1 cellular context compared by ENCODE assay signal in the genomic region with DNA sequence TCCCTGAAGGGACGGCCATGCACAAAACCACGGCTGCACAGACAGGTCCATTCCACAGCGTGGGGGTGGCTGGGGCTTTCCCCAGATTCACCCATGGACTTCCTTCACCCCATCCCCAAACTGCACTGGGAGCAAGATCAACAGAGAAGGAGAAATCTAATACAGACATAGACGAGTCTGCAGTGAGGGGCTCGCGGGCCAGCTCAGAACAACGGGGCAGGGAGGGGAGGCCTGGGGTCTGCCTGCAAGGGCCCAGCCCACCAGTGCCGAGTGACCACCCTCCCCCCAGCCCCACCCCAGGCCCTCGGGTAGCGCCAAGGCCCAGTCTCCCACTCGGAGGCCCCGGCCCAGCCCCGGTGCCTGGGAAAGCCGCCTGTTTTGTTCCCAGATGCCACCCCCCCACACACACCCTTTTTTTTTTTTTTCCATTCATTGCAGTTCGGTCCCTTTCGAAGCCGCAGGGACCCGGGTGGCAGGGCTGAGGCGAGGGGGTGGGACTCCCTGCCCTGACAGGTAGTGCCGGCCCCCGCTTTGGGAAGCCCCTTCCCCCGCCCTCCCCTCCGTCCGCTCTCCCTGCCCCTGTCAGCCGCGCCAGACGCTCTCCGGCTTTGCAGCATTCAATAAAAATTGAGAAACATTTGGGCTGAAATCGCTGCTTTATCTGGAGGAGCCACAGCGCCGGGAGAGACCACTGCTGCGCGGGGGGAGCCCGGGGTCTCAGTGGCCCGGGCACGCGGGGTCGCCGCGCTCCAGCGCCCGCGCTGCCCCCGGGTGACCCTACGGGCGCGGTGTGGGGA.
TF ChIP-seq lines count a peak whose summit lies in the region.

No MANE protein-coding gene starts in this region.

TF ChIP-seq in K562, 482 proteins besides CTCF, POLR2A, EP300 and RAD21 (continues in another document):
- TF ChIP-seq TAL1 (IDR thresholded peaks at IDR 0.05): no peak
- no peak for TF ChIP-seq ZNF224 (CRISPR knock-in tag; IDR thresholded peaks at IDR 0.05)
- no peak for TF ChIP-seq RCOR1 (IDR thresholded peaks at IDR 0.05; ENCODE audit: borderline replicate concordance in 1 of 2, low read depth in 2 of 2, low read length in 2 of 2)
- TF ChIP-seq ZNF445 (CRISPR knock-in tag; IDR thresholded peaks at IDR 0.05; ENCODE audit: low read depth): no peak
- TF ChIP-seq HNRNPL (IDR thresholded peaks at IDR 0.05; ENCODE audit: low read depth, low read length): no peak
- TF ChIP-seq, protein P1, sequence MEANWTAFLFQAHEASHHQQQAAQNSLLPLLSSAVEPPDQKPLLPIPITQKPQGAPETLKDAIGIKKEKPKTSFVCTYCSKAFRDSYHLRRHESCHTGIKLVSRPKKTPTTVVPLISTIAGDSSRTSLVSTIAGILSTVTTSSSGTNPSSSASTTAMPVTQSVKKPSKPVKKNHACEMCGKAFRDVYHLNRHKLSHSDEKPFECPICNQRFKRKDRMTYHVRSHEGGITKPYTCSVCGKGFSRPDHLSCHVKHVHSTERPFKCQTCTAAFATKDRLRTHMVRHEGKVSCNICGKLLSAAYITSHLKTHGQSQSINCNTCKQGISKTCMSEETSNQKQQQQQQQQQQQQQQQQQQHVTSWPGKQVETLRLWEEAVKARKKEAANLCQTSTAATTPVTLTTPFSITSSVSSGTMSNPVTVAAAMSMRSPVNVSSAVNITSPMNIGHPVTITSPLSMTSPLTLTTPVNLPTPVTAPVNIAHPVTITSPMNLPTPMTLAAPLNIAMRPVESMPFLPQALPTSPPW (CRISPR knock-in tag; IDR thresholded peaks at IDR 0.05): no peak
- no peak for TF ChIP-seq ZNF583 (CRISPR knock-in tag; IDR thresholded peaks at IDR 0.05)
- TF ChIP-seq GABPA (tag; conservative IDR thresholded peaks at IDR 0.05; ENCODE audit: low read depth): no peak
- no peak for TF ChIP-seq CAMTA2 (CRISPR knock-in tag; conservative IDR thresholded peaks at IDR 0.05)
- TF ChIP-seq ADNP (tag; IDR thresholded peaks at IDR 0.05): no peak
- TF ChIP-seq GABPB1 (CRISPR knock-in tag; IDR thresholded peaks at IDR 0.05): no peak
- no peak for TF ChIP-seq YY1 (IDR thresholded peaks at IDR 0.05; ENCODE audit: borderline replicate concordance in 1 of 3, control insufficient read depth in 1 of 3, extremely low read depth in 1 of 3, insufficient read depth in 3 of 3, insufficient read length in 1 of 3, insufficient replicate concordance in 2 of 3, low read depth in 1 of 3, low read length in 2 of 3)
- no peak for TF ChIP-seq KDM2B (CRISPR knock-in tag; IDR thresholded peaks at IDR 0.05)
- TF ChIP-seq CCAR2 (IDR thresholded peaks at IDR 0.05; ENCODE audit: low read depth, low read length): no peak
- no peak for TF ChIP-seq MAZ (CRISPR knock-in tag; conservative IDR thresholded peaks at IDR 0.05 in 1 of 2, IDR thresholded peaks at IDR 0.05 in 1 of 2)
- TF ChIP-seq, protein P2, sequence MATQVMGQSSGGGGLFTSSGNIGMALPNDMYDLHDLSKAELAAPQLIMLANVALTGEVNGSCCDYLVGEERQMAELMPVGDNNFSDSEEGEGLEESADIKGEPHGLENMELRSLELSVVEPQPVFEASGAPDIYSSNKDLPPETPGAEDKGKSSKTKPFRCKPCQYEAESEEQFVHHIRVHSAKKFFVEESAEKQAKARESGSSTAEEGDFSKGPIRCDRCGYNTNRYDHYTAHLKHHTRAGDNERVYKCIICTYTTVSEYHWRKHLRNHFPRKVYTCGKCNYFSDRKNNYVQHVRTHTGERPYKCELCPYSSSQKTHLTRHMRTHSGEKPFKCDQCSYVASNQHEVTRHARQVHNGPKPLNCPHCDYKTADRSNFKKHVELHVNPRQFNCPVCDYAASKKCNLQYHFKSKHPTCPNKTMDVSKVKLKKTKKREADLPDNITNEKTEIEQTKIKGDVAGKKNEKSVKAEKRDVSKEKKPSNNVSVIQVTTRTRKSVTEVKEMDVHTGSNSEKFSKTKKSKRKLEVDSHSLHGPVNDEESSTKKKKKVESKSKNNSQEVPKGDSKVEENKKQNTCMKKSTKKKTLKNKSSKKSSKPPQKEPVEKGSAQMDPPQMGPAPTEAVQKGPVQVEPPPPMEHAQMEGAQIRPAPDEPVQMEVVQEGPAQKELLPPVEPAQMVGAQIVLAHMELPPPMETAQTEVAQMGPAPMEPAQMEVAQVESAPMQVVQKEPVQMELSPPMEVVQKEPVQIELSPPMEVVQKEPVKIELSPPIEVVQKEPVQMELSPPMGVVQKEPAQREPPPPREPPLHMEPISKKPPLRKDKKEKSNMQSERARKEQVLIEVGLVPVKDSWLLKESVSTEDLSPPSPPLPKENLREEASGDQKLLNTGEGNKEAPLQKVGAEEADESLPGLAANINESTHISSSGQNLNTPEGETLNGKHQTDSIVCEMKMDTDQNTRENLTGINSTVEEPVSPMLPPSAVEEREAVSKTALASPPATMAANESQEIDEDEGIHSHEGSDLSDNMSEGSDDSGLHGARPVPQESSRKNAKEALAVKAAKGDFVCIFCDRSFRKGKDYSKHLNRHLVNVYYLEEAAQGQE (CRISPR knock-in tag; IDR thresholded peaks at IDR 0.05; ENCODE audit: low read depth): no peak
- TF ChIP-seq, protein P3, sequence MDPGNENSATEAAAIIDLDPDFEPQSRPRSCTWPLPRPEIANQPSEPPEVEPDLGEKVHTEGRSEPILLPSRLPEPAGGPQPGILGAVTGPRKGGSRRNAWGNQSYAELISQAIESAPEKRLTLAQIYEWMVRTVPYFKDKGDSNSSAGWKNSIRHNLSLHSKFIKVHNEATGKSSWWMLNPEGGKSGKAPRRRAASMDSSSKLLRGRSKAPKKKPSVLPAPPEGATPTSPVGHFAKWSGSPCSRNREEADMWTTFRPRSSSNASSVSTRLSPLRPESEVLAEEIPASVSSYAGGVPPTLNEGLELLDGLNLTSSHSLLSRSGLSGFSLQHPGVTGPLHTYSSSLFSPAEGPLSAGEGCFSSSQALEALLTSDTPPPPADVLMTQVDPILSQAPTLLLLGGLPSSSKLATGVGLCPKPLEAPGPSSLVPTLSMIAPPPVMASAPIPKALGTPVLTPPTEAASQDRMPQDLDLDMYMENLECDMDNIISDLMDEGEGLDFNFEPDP (CRISPR knock-in tag; IDR thresholded peaks at IDR 0.05): no peak
- TF ChIP-seq, protein P4, sequence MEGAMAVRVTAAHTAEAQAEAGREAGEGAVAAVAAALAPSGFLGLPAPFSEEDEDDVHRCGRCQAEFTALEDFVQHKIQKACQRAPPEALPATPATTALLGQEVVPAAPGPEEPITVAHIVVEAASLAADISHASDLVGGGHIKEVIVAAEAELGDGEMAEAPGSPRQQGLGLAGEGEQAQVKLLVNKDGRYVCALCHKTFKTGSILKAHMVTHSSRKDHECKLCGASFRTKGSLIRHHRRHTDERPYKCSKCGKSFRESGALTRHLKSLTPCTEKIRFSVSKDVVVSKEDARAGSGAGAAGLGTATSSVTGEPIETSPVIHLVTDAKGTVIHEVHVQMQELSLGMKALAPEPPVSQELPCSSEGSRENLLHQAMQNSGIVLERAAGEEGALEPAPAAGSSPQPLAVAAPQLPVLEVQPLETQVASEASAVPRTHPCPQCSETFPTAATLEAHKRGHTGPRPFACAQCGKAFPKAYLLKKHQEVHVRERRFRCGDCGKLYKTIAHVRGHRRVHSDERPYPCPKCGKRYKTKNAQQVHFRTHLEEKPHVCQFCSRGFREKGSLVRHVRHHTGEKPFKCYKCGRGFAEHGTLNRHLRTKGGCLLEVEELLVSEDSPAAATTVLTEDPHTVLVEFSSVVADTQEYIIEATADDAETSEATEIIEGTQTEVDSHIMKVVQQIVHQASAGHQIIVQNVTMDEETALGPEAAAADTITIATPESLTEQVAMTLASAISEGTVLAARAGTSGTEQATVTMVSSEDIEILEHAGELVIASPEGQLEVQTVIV (CRISPR knock-in tag; IDR thresholded peaks at IDR 0.05; ENCODE audit: borderline replicate concordance): no peak
- no peak for TF ChIP-seq BDP1 (IDR thresholded peaks at IDR 0.05; ENCODE audit: insufficient read depth, insufficient read length)
- TF ChIP-seq, protein P5, sequence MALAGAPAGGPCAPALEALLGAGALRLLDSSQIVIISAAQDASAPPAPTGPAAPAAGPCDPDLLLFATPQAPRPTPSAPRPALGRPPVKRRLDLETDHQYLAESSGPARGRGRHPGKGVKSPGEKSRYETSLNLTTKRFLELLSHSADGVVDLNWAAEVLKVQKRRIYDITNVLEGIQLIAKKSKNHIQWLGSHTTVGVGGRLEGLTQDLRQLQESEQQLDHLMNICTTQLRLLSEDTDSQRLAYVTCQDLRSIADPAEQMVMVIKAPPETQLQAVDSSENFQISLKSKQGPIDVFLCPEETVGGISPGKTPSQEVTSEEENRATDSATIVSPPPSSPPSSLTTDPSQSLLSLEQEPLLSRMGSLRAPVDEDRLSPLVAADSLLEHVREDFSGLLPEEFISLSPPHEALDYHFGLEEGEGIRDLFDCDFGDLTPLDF (CRISPR knock-in tag; IDR thresholded peaks at IDR 0.05): no peak
- no peak for TF ChIP-seq CBFA2T3 (IDR thresholded peaks at IDR 0.05)
- TF ChIP-seq CCNT2 (IDR thresholded peaks at IDR 0.05; ENCODE audit: borderline replicate concordance, extremely low read depth, insufficient read length, low read depth, low read length): peak; percentile 22
- TF ChIP-seq ZNF253 (CRISPR knock-in tag; conservative IDR thresholded peaks at IDR 0.05): no peak
- TF ChIP-seq TCF7L2 (IDR thresholded peaks at IDR 0.05; ENCODE audit: low read depth, low read length): peak; percentile 72; the same call in 1 of the 2 replicates
- no peak for TF ChIP-seq CBFB (CRISPR knock-in tag; IDR thresholded peaks at IDR 0.05)
- no peak for TF ChIP-seq ZNF589 (CRISPR knock-in tag; IDR thresholded peaks at IDR 0.05; ENCODE audit: low read depth)
- TF ChIP-seq, protein P6, sequence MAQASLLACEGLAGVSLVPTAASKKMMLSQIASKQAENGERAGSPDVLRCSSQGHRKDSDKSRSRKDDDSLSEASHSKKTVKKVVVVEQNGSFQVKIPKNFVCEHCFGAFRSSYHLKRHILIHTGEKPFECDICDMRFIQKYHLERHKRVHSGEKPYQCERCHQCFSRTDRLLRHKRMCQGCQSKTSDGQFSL (CRISPR knock-in tag; IDR thresholded peaks at IDR 0.05): no peak; the same call in 1 of the 2 replicates
- TF ChIP-seq, protein P6 (tag; IDR thresholded peaks at IDR 0.05): 0 out of 4 replicates have a peak, but pooled peaks of 1 of the 2 experiments have one; percentile 43
- TF ChIP-seq, protein P7, sequence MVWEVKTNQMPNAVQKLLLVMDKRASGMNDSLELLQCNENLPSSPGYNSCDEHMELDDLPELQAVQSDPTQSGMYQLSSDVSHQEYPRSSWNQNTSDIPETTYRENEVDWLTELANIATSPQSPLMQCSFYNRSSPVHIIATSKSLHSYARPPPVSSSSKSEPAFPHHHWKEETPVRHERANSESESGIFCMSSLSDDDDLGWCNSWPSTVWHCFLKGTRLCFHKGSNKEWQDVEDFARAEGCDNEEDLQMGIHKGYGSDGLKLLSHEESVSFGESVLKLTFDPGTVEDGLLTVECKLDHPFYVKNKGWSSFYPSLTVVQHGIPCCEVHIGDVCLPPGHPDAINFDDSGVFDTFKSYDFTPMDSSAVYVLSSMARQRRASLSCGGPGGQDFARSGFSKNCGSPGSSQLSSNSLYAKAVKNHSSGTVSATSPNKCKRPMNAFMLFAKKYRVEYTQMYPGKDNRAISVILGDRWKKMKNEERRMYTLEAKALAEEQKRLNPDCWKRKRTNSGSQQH (CRISPR knock-in tag; IDR thresholded peaks at IDR 0.05): no peak
- TF ChIP-seq RB1 (IDR thresholded peaks at IDR 0.05; ENCODE audit: low read depth): 0 out of 2 replicates have a peak, but pooled peaks have one; percentile 34
- TF ChIP-seq POLR3G (IDR thresholded peaks at IDR 0.05; ENCODE audit: extremely low read depth, insufficient read length, insufficient replicate concordance): no peak
- no peak for TF ChIP-seq ZBTB1 (CRISPR knock-in tag; IDR thresholded peaks at IDR 0.05; ENCODE audit: borderline replicate concordance, low read depth)
- TF ChIP-seq, protein P8, sequence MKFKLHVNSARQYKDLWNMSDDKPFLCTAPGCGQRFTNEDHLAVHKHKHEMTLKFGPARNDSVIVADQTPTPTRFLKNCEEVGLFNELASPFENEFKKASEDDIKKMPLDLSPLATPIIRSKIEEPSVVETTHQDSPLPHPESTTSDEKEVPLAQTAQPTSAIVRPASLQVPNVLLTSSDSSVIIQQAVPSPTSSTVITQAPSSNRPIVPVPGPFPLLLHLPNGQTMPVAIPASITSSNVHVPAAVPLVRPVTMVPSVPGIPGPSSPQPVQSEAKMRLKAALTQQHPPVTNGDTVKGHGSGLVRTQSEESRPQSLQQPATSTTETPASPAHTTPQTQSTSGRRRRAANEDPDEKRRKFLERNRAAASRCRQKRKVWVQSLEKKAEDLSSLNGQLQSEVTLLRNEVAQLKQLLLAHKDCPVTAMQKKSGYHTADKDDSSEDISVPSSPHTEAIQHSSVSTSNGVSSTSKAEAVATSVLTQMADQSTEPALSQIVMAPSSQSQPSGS (CRISPR knock-in tag; IDR thresholded peaks at IDR 0.05): no peak
- TF ChIP-seq, protein P9, sequence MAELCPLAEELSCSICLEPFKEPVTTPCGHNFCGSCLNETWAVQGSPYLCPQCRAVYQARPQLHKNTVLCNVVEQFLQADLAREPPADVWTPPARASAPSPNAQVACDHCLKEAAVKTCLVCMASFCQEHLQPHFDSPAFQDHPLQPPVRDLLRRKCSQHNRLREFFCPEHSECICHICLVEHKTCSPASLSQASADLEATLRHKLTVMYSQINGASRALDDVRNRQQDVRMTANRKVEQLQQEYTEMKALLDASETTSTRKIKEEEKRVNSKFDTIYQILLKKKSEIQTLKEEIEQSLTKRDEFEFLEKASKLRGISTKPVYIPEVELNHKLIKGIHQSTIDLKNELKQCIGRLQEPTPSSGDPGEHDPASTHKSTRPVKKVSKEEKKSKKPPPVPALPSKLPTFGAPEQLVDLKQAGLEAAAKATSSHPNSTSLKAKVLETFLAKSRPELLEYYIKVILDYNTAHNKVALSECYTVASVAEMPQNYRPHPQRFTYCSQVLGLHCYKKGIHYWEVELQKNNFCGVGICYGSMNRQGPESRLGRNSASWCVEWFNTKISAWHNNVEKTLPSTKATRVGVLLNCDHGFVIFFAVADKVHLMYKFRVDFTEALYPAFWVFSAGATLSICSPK (IDR thresholded peaks at IDR 0.05; ENCODE audit: borderline replicate concordance): no peak
- no peak for TF ChIP-seq BCL6 (CRISPR knock-in tag; IDR thresholded peaks at IDR 0.05)
- 0 out of 2 replicates have a peak, but pooled peaks have one; percentile 8 for TF ChIP-seq ZNF384 (IDR thresholded peaks at IDR 0.05; ENCODE audit: low read depth, low read length)
- TF ChIP-seq, protein P10, sequence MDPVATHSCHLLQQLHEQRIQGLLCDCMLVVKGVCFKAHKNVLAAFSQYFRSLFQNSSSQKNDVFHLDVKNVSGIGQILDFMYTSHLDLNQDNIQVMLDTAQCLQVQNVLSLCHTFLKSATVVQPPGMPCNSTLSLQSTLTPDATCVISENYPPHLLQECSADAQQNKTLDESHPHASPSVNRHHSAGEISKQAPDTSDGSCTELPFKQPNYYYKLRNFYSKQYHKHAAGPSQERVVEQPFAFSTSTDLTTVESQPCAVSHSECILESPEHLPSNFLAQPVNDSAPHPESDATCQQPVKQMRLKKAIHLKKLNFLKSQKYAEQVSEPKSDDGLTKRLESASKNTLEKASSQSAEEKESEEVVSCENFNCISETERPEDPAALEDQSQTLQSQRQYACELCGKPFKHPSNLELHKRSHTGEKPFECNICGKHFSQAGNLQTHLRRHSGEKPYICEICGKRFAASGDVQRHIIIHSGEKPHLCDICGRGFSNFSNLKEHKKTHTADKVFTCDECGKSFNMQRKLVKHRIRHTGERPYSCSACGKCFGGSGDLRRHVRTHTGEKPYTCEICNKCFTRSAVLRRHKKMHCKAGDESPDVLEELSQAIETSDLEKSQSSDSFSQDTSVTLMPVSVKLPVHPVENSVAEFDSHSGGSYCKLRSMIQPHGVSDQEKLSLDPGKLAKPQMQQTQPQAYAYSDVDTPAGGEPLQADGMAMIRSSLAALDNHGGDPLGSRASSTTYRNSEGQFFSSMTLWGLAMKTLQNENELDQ (CRISPR knock-in tag; IDR thresholded peaks at IDR 0.05; ENCODE audit: borderline replicate concordance): no peak
